ENCODE assay signal across 22 cellular contexts in genomic region chr7:133024604-133025003, GRCh38.
"Had no signal": no experiment of that assay in that cellular context is flagged by ENCODE, and none has a peak within 500 bp of the region (broad histone marks: within the 10 kb centered on the region; RNA-seq: fewer than 3 reads in every experiment).

No MANE protein-coding gene starts in this region.

- H3K27ac Mint-ChIP-seq: activated CD8-positive, alpha-beta memory T cell treated with anti-CD3 and anti-CD28 coated beads, Interleukin-2, amount 10 ng/mL, durations not matched to agents 7 days and 5 days; activated CD8-positive, alpha-beta T cell treated with anti-CD3 and anti-CD28 coated beads for 36 hours; activated naive CD8-positive, alpha-beta T cell treated with anti-CD3 and anti-CD28 coated beads, Interleukin-2, amount 50 U/mL, for 24 hours; neural progenitor cell; T-helper 17 cell had no signal

- ATAC-seq: activated CD8-positive, alpha-beta memory T cell treated with anti-CD3 and anti-CD28 coated beads, Interleukin-2, amount 10 ng/mL, durations not matched to agents 7 days and 5 days; activated CD8-positive, alpha-beta T cell treated with anti-CD3 and anti-CD28 coated beads for 36 hours; activated naive CD8-positive, alpha-beta T cell treated with anti-CD3 and anti-CD28 coated beads, Interleukin-2, amount 50 U/mL, for 24 hours; body of pancreas; left cardiac atrium; mucosa of descending colon; T-helper 17 cell had no signal

- H3K27me3 Mint-ChIP-seq: activated CD8-positive, alpha-beta memory T cell treated with anti-CD3 and anti-CD28 coated beads, Interleukin-2, amount 10 ng/mL, durations not matched to agents 7 days and 5 days; activated CD8-positive, alpha-beta T cell treated with anti-CD3 and anti-CD28 coated beads for 36 hours; activated naive CD8-positive, alpha-beta T cell treated with anti-CD3 and anti-CD28 coated beads, Interleukin-2, amount 50 U/mL, for 24 hours; T-helper 17 cell had no signal

- FAIRE-seq: endometrium, islet of Langerhans had no signal

- H3K4me3 ChIP-seq: body of pancreas, heart left ventricle, mucosa of descending colon, neural progenitor cell, right atrium auricular region, spleen, upper lobe of left lung had no signal

- H3K4me3 Mint-ChIP-seq: activated CD8-positive, alpha-beta memory T cell treated with anti-CD3 and anti-CD28 coated beads, Interleukin-2, amount 10 ng/mL, durations not matched to agents 7 days and 5 days; activated CD8-positive, alpha-beta T cell treated with anti-CD3 and anti-CD28 coated beads for 36 hours; activated naive CD8-positive, alpha-beta T cell treated with anti-CD3 and anti-CD28 coated beads, Interleukin-2, amount 50 U/mL, for 24 hours; neural progenitor cell; T-helper 17 cell had no signal

- DNase-seq: activated CD4-positive, alpha-beta T cell treated with anti-CD3 and anti-CD28 coated beads for 48 hours; activated CD8-positive, alpha-beta memory T cell treated with anti-CD3 and anti-CD28 coated beads, Interleukin-2, amount 10 ng/mL, durations not matched to agents 7 days and 5 days; activated CD8-positive, alpha-beta T cell treated with anti-CD3 and anti-CD28 coated beads for 36 hours; activated effector memory CD4-positive, alpha-beta T cell treated with anti-CD3 and anti-CD28 coated beads, Interleukin-2, amount 50 U/mL, for 16 hours; activated naive CD4-positive, alpha-beta T cell treated with anti-CD3 and anti-CD28 coated beads, Interleukin-2, amount 50 U/mL, for 16 hours; activated naive CD8-positive, alpha-beta T cell treated with anti-CD3 and anti-CD28 coated beads, Interleukin-2, amount 50 U/mL, for 24 hours; activated T-cell treated with anti-CD3 and anti-CD28 coated beads for 4 hours; body of pancreas; heart left ventricle; left cardiac atrium; mesenchymal stem cell; mucosa of descending colon; spleen; stimulated activated CD4-positive, alpha-beta T cell treated with anti-CD3 and anti-CD28 coated beads, Interleukin-4, amount 100 ng/mL, for 24 hours; stimulated activated naive CD4-positive, alpha-beta T cell treated with Interleukin-2 at 50 U/mL for 16 hours; SW 1271; T-helper 17 cell; upper lobe of left lung had no signal

- H3K4me1 Mint-ChIP-seq: neural progenitor cell had no signal
